Comparison of ENCODE assay signal across 9 cellular contexts in genomic region chr1:69700770-69701169, GRCh38.
DNase-seq lines count a peak whose midpoint lies in the region; FAIRE-seq and TF ChIP-seq lines count a peak whose summit lies in the region.
"Had no signal": no experiment of that assay in that cellular context is flagged by ENCODE, and none has a peak within 500 bp of the region (broad histone marks: within the 10 kb centered on the region; RNA-seq: fewer than 3 reads in every experiment).

No MANE protein-coding gene starts in this region.

- peaks cover 4% of the 10 kb centered on the region for H3K4me1 Mint-ChIP-seq in astrocyte (ENCODE audit: low read depth, unreplicated experiment)
- H3K4me1 Mint-ChIP-seq in T-helper 2 cell treated with Interferon-gamma antibody and Interleukin-4, amounts not matched to agents 5 μg/mL and 100 μg/mL, for 36 hours (ENCODE audit: low read depth), result no peaks in the 10 kb centered on the region
- H3K4me1 Mint-ChIP-seq in activated CD4-positive, alpha-beta memory T cell treated with anti-CD3 and anti-CD28 coated beads, Interleukin-2, amount 10 ng/mL, durations not matched to agents 7 days and 5 days, result no peaks in the 10 kb centered on the region
- H3K4me1 Mint-ChIP-seq: activated naive CD8-positive, alpha-beta T cell treated with anti-CD3 and anti-CD28 coated beads, Interleukin-2, amount 10 ng/mL, durations not matched to agents 7 days and 5 days had no signal

- TF ChIP-seq RAD21 in Ishikawa (IDR thresholded peaks at IDR 0.05; ENCODE audit: low read depth), result peak; percentile 31; the same call in 1 of the 2 replicates

- no peak overlapping the region for H4K8ac ChIP-seq in mesenchymal stem cell (ENCODE audit: low read length)

- peaks cover 2% of the 10 kb centered on the region for H3K27me3 Mint-ChIP-seq in astrocyte (ENCODE audit: low read depth, unreplicated experiment)
- H3K27me3 Mint-ChIP-seq in T-helper 2 cell treated with Interferon-gamma antibody and Interleukin-4, amounts not matched to agents 5 μg/mL and 100 μg/mL, for 36 hours (ENCODE audit: low read depth), result no peaks in the 10 kb centered on the region
- H3K27me3 Mint-ChIP-seq in activated CD4-positive, alpha-beta memory T cell treated with anti-CD3 and anti-CD28 coated beads, Interleukin-2, amount 10 ng/mL, durations not matched to agents 7 days and 5 days, result no peaks in the 10 kb centered on the region
- H3K27me3 Mint-ChIP-seq: activated naive CD8-positive, alpha-beta T cell treated with anti-CD3 and anti-CD28 coated beads, Interleukin-2, amount 10 ng/mL, durations not matched to agents 7 days and 5 days had no signal

- H3K9ac ChIP-seq in astrocyte (ENCODE audit: low read length) (no peak overlapping the region), mesenchymal stem cell (ENCODE audit: low read length) (no peak overlapping the region)

- H2AK5ac ChIP-seq in mesenchymal stem cell (ENCODE audit: low read length, severe bottlenecking), result no peak overlapping the region

- no peak overlapping the region for H3K4me2 ChIP-seq in astrocyte (ENCODE audit: low read length)
- no peak overlapping the region for H3K4me2 ChIP-seq in mesenchymal stem cell (ENCODE audit: low read length, poor library complexity, severe bottlenecking)

- no peaks in the 10 kb centered on the region for H3K36me3 ChIP-seq in astrocyte (ENCODE audit: insufficient read depth, low read length)
- no peaks in the 10 kb centered on the region for H3K36me3 ChIP-seq in mesenchymal stem cell (ENCODE audit: control insufficient read depth in 1 of 2, insufficient read depth in 2 of 2, low read depth in 1 of 2, low read length in 2 of 2)

- H3K36me3 Mint-ChIP-seq in astrocyte (ENCODE audit: low read depth, unreplicated experiment), result no peaks in the 10 kb centered on the region
- no peaks in the 10 kb centered on the region for H3K36me3 Mint-ChIP-seq in T-helper 2 cell treated with Interferon-gamma antibody and Interleukin-4, amounts not matched to agents 5 μg/mL and 100 μg/mL, for 36 hours (ENCODE audit: low read depth)
- no peaks in the 10 kb centered on the region for H3K36me3 Mint-ChIP-seq in activated CD4-positive, alpha-beta memory T cell treated with anti-CD3 and anti-CD28 coated beads, Interleukin-2, amount 10 ng/mL, durations not matched to agents 7 days and 5 days (ENCODE audit: low read depth)
- H3K36me3 Mint-ChIP-seq: activated naive CD8-positive, alpha-beta T cell treated with anti-CD3 and anti-CD28 coated beads, Interleukin-2, amount 10 ng/mL, durations not matched to agents 7 days and 5 days had no signal

- H2BK15ac ChIP-seq in mesenchymal stem cell (ENCODE audit: low read depth, poor library complexity, severe bottlenecking), result no peak overlapping the region

- H3K79me2 ChIP-seq in astrocyte (ENCODE audit: insufficient read depth, low read length), result no peaks in the 10 kb centered on the region

- H2BK12ac ChIP-seq in mesenchymal stem cell (ENCODE audit: low read length in 2 of 2), result no peak overlapping the region

- peaks cover 5% of the 10 kb centered on the region for H3K9me3 Mint-ChIP-seq in astrocyte (ENCODE audit: unreplicated experiment)
- peaks cover 4% of the 10 kb centered on the region for H3K9me3 Mint-ChIP-seq in T-helper 2 cell treated with Interferon-gamma antibody and Interleukin-4, amounts not matched to agents 5 μg/mL and 100 μg/mL, for 36 hours
- H3K9me3 Mint-ChIP-seq in activated CD4-positive, alpha-beta memory T cell treated with anti-CD3 and anti-CD28 coated beads, Interleukin-2, amount 10 ng/mL, durations not matched to agents 7 days and 5 days, result peaks cover 12% of the 10 kb centered on the region

- no peak overlapping the region for H3K4ac ChIP-seq in mesenchymal stem cell (ENCODE audit: low read depth in 1 of 2, low read length in 2 of 2)

- H3K18ac ChIP-seq in mesenchymal stem cell (ENCODE audit: low read depth in 1 of 2, low read length in 2 of 2), result no peak overlapping the region

- no peak overlapping the region for H4K91ac ChIP-seq in mesenchymal stem cell (ENCODE audit: low read length)

- H3K23ac ChIP-seq in mesenchymal stem cell (ENCODE audit: low read length in 2 of 2), result no peak overlapping the region

- TF ChIP-seq CTCF in astrocyte (IDR thresholded peaks at IDR 0.05; ENCODE audit: insufficient read depth, low read depth, low read length), result peak; percentile 8

- no peaks in the 10 kb centered on the region for H3K9me3 ChIP-seq in astrocyte (ENCODE audit: insufficient read depth, low read depth, low read length)
- H3K9me3 ChIP-seq in mesenchymal stem cell (ENCODE audit: control insufficient read depth, low read length), result no peaks in the 10 kb centered on the region

- no peak overlapping the region for H2AFZ ChIP-seq in astrocyte (ENCODE audit: low read depth, low read length)
- H2AFZ ChIP-seq in mesenchymal stem cell (ENCODE audit: low read depth, low read length), result no peak overlapping the region

- no peak overlapping the region for H2BK5ac ChIP-seq in mesenchymal stem cell (ENCODE audit: low read depth, low read length, poor library complexity, severe bottlenecking)

- H3K27ac ChIP-seq in astrocyte (ENCODE audit: low read depth, low read length) (no peak overlapping the region), mesenchymal stem cell (ENCODE audit: low read length, poor library complexity, severe bottlenecking) (no peak overlapping the region)

- POLR2A ChIA-PET in activated CD4-positive, alpha-beta memory T cell treated with anti-CD3 and anti-CD28 coated beads, Interleukin-2, amount 10 ng/mL, durations not matched to agents 7 days and 5 days (lab: Charles Lee), result no interaction called here

- H3K4me1 ChIP-seq in astrocyte (ENCODE audit: insufficient read depth, low read length) (no peaks in the 10 kb centered on the region), mesenchymal stem cell (ENCODE audit: control insufficient read depth, insufficient read depth, low read depth, low read length) (no peaks in the 10 kb centered on the region)

- no peaks in the 10 kb centered on the region for H3K79me1 ChIP-seq in mesenchymal stem cell (replicated peaks; ENCODE audit: low read length, poor library complexity, severe bottlenecking)

- H3K4me3 ChIP-seq in astrocyte (ENCODE audit: insufficient read depth, low read depth, low read length) (no peak overlapping the region), mesenchymal stem cell (ENCODE audit: insufficient read depth in 1 of 2, low read depth in 1 of 2, low read length in 2 of 2) (no peak overlapping the region)

- no peak overlapping the region for H2BK120ac ChIP-seq in mesenchymal stem cell (ENCODE audit: low read depth, low read length)

- FAIRE-seq in astrocyte (lab: Jason Lieb, UNC), result no peak

- H3K27me3 ChIP-seq in astrocyte (ENCODE audit: insufficient read depth, low read length), result no peaks in the 10 kb centered on the region
- no peaks in the 10 kb centered on the region for H3K27me3 ChIP-seq in mesenchymal stem cell (ENCODE audit: control insufficient read depth in 1 of 2, insufficient read depth in 1 of 2, low read length in 2 of 2)

- H3K27ac Mint-ChIP-seq in astrocyte (ENCODE audit: unreplicated experiment), result peak overlapping the region; percentile 10
- H3K27ac Mint-ChIP-seq in T-helper 2 cell treated with Interferon-gamma antibody and Interleukin-4, amounts not matched to agents 5 μg/mL and 100 μg/mL, for 36 hours, result no peak overlapping the region
- H3K27ac Mint-ChIP-seq in activated CD4-positive, alpha-beta memory T cell treated with anti-CD3 and anti-CD28 coated beads, Interleukin-2, amount 10 ng/mL, durations not matched to agents 7 days and 5 days, result no peak overlapping the region
- H3K27ac Mint-ChIP-seq: activated naive CD8-positive, alpha-beta T cell treated with anti-CD3 and anti-CD28 coated beads, Interleukin-2, amount 10 ng/mL, durations not matched to agents 7 days and 5 days had no signal

- DNase-seq in DMS 273 (lab: John Stamatoyannopoulos, UW; ENCODE audit: unreplicated experiment), result peak; percentile 37
- DNase-seq in DMS 273 treated with DMSO at 0.1 percent for 48 hours (lab: John Stamatoyannopoulos, UW), result no peak
- DNase-seq in astrocyte (ENCODE audit: low read depth), result no peak
- peak; percentile 29 for DNase-seq in mesenchymal stem cell
- no peak for DNase-seq in SW 1271 (lab: John Stamatoyannopoulos, UW)
- no peak for DNase-seq in T-helper 2 cell treated with Interferon-gamma antibody and Interleukin-4, amounts not matched to agents 5 μg/mL and 100 μg/mL, for 36 hours (ENCODE audit: low spot score)
- no peak for DNase-seq in activated CD4-positive, alpha-beta memory T cell treated with anti-CD3 and anti-CD28 coated beads, Interleukin-2, amount 10 ng/mL, durations not matched to agents 7 days and 5 days
- DNase-seq: activated naive CD8-positive, alpha-beta T cell treated with anti-CD3 and anti-CD28 coated beads, Interleukin-2, amount 10 ng/mL, durations not matched to agents 7 days and 5 days had no signal

- no peak for TF ChIP-seq EP300 in Ishikawa (IDR thresholded peaks at IDR 0.05; ENCODE audit: borderline replicate concordance)

- 29% methylated on average over 2 of the region's 2 CpGs for WGBS in mesenchymal stem cell

- no peaks in the 10 kb centered on the region for H4K20me1 ChIP-seq in astrocyte (ENCODE audit: insufficient read depth, low read length)

- H3K4me3 Mint-ChIP-seq in astrocyte (ENCODE audit: unreplicated experiment), result no peak overlapping the region
- no peak overlapping the region for H3K4me3 Mint-ChIP-seq in T-helper 2 cell treated with Interferon-gamma antibody and Interleukin-4, amounts not matched to agents 5 μg/mL and 100 μg/mL, for 36 hours
- no peak overlapping the region for H3K4me3 Mint-ChIP-seq in activated CD4-positive, alpha-beta memory T cell treated with anti-CD3 and anti-CD28 coated beads, Interleukin-2, amount 10 ng/mL, durations not matched to agents 7 days and 5 days
- H3K4me3 Mint-ChIP-seq: activated naive CD8-positive, alpha-beta T cell treated with anti-CD3 and anti-CD28 coated beads, Interleukin-2, amount 10 ng/mL, durations not matched to agents 7 days and 5 days had no signal

- CTCF ChIA-PET in activated CD4-positive, alpha-beta memory T cell treated with anti-CD3 and anti-CD28 coated beads, Interleukin-2, amount 10 ng/mL, durations not matched to agents 7 days and 5 days (lab: Charles Lee), result no interaction called here

- H3K14ac ChIP-seq in mesenchymal stem cell (ENCODE audit: low read length in 2 of 2), result no peak overlapping the region

TF ChIP-seq in Ishikawa, 13 proteins besides CTCF, POLR2A, EP300 and RAD21 (continues in another document):
- no peak for TF ChIP-seq MAX (IDR thresholded peaks at IDR 0.05)
- TF ChIP-seq USF1 (IDR thresholded peaks at IDR 0.05), result no peak
- TF ChIP-seq CREB1 (IDR thresholded peaks at IDR 0.05; ENCODE audit: low read depth), result no peak
- no peak for TF ChIP-seq CEBPB (IDR thresholded peaks at IDR 0.05)
- no peak for TF ChIP-seq ZBTB7A (IDR thresholded peaks at IDR 0.05; ENCODE audit: low read depth)

Comparison
In these comparisons a context has a peak if more than half of its experiments do, and no peak if none do; other contexts are left out.
1. DNase-seq: peak in DMS 273 (single experiment) and mesenchymal stem cell (single experiment); none in DMS 273 treated with DMSO at 0.1 percent for 48 hours (single experiment), astrocyte (single experiment), SW 1271 (0 of 2), T-helper 2 cell treated with Interferon-gamma antibody and Interleukin-4, amounts not matched to agents 5 μg/mL and 100 μg/mL, for 36 hours (single experiment) and activated CD4-positive, alpha-beta memory T cell treated with anti-CD3 and anti-CD28 coated beads, Interleukin-2, amount 10 ng/mL, durations not matched to agents 7 days and 5 days (single experiment).